In the genomic region with DNA sequence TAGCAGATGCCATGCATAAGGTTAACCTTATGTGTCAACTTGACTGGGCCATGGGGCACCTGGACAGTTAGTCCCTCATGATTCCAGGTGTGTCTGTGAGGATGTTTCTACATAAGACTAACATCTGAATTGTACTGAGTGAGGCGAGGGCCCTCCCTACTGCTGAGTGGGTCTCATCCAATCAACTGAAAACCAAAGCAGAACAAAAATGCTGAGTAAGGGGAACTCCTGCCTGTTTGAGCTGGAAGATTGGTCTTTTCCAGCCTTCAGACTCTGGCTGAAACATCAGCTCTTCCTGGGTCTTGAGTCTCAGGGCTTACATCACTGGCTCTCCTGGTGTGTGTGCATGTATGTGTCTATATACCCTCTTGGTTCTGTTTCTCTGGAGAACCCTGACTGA, we compare ENCODE assay signal across 1 cellular context.
TF ChIP-seq lines count a peak whose summit lies in the region.

No MANE protein-coding gene starts in this region.

TF ChIP-seq in IMR-90, 13 proteins besides CTCF, POLR2A, EP300 and RAD21 (continued from another document):
- TF ChIP-seq, protein P1, sequence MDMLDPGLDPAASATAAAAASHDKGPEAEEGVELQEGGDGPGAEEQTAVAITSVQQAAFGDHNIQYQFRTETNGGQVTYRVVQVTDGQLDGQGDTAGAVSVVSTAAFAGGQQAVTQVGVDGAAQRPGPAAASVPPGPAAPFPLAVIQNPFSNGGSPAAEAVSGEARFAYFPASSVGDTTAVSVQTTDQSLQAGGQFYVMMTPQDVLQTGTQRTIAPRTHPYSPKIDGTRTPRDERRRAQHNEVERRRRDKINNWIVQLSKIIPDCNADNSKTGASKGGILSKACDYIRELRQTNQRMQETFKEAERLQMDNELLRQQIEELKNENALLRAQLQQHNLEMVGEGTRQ (IDR thresholded peaks at IDR 0.05; ENCODE audit: low read depth, low read length), result no peak
